In the genomic region with DNA sequence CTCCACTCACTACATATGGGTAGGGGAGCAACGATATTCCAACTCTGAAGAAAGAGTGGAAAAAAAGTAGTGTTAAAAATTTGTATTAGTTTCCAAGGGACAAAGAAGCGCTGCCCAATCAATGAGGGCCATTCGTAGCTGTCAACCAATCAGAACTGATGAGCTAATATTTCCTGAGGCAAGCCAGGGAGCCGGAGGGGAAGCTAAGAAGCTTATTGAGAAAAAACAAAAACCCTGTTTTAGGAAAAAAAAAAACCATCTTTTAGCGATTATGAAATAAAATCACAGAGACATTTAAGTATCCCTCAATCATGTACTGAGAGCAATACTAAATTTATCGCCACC, we compare ENCODE assay signal across 8 cellular contexts. TPM values are rescaled to one million over a fixed set of nuclear protein-coding genes. Genes with fewer than 3 reads are reported as not detected.
A peak's percentile ranks its signal among the peaks of the same experiment; 100 is the strongest.
DNase-seq lines count a peak whose midpoint lies in the region; ATAC-seq and TF ChIP-seq lines count a peak whose summit lies in the region.

No MANE protein-coding gene starts in this region.

- H3K27ac Mint-ChIP-seq in stimulated activated effector memory CD8-positive, alpha-beta T cell treated with anti-CD3 and anti-CD28 coated beads, Interleukin-12 subunit alpha, Interleukin-12 subunit beta, amount 100 ng/mL, for 72 hours: peak overlapping the region; percentile 100

- peak; percentile 52 for DNase-seq in stimulated activated CD4-positive, alpha-beta T cell treated with anti-CD3 and anti-CD28 coated beads, Interleukin-1b, Interleukin-23, amount 100 ng/mL, for 48 hours
- no peak for DNase-seq in stimulated activated CD4-positive, alpha-beta T cell treated with anti-CD3 and anti-CD28 coated beads, Interleukin-4, amount 100 ng/mL, for 4 hours
- peak; percentile 79 for DNase-seq in NCI-H1436 (lab: John Stamatoyannopoulos, UW)
- DNase-seq in colonic mucosa: peak; percentile 70
- peak; percentile 75 for DNase-seq in kidney glomerular epithelial cell (lab: John Stamatoyannopoulos, UW)
- DNase-seq in stimulated activated effector memory CD8-positive, alpha-beta T cell treated with anti-CD3 and anti-CD28 coated beads, Interleukin-12 subunit alpha, Interleukin-12 subunit beta, amount 100 ng/mL, for 72 hours (ENCODE audit: low spot score in 2 of 2): no peak

- no peaks in the 10 kb centered on the region for H3K4me1 ChIP-seq in colonic mucosa

- H3K9me3 Mint-ChIP-seq in stimulated activated effector memory CD8-positive, alpha-beta T cell treated with anti-CD3 and anti-CD28 coated beads, Interleukin-12 subunit alpha, Interleukin-12 subunit beta, amount 100 ng/mL, for 72 hours: no peaks in the 10 kb centered on the region

- peak overlapping the region; percentile 96 for H3K4me3 Mint-ChIP-seq in stimulated activated effector memory CD8-positive, alpha-beta T cell treated with anti-CD3 and anti-CD28 coated beads, Interleukin-12 subunit alpha, Interleukin-12 subunit beta, amount 100 ng/mL, for 72 hours

- peaks cover 48% of the 10 kb centered on the region for H3F3A ChIP-seq in SU-DHL-6 (ENCODE audit: insufficient read depth)

- H3K27me3 ChIP-seq in SU-DHL-6 (ENCODE audit: low read length) (no peaks in the 10 kb centered on the region), colonic mucosa (no peaks in the 10 kb centered on the region)

- H3K4me3 ChIP-seq in SU-DHL-6 (ENCODE audit: insufficient read depth, low read length, poor library complexity, severe bottlenecking) (peak overlapping the region; percentile 57), colonic mucosa (peak overlapping the region; percentile 53)

- intact Hi-C loops in colonic mucosa (cut with DNase I): no loop called here

- H3K36me3 Mint-ChIP-seq in stimulated activated effector memory CD8-positive, alpha-beta T cell treated with anti-CD3 and anti-CD28 coated beads, Interleukin-12 subunit alpha, Interleukin-12 subunit beta, amount 100 ng/mL, for 72 hours: peaks cover 42% of the 10 kb centered on the region

- H3K36me3 ChIP-seq in SU-DHL-6 (ENCODE audit: low read length) (no peaks in the 10 kb centered on the region), colonic mucosa (no peaks in the 10 kb centered on the region)

- no peak for ATAC-seq in stimulated activated effector memory CD8-positive, alpha-beta T cell treated with anti-CD3 and anti-CD28 coated beads, Interleukin-12 subunit alpha, Interleukin-12 subunit beta, amount 100 ng/mL, for 72 hours
- no peak for ATAC-seq in GM21737 (IDR thresholded peaks at IDR 0.05; ENCODE audit: unreplicated experiment)

- H2AFZ ChIP-seq in SU-DHL-6 (ENCODE audit: low read depth, low read length, severe bottlenecking): peak overlapping the region; percentile 10

- peaks cover 41% of the 10 kb centered on the region for H3K4me1 Mint-ChIP-seq in stimulated activated effector memory CD8-positive, alpha-beta T cell treated with anti-CD3 and anti-CD28 coated beads, Interleukin-12 subunit alpha, Interleukin-12 subunit beta, amount 100 ng/mL, for 72 hours

- H3K27ac ChIP-seq in SU-DHL-6 (ENCODE audit: low read depth, low read length) (peak overlapping the region; percentile 94), colonic mucosa (peak overlapping the region; percentile 99)

- H3K9me2 ChIP-seq in SU-DHL-6 (replicated peaks; ENCODE audit: insufficient read depth, low read length): no peaks in the 10 kb centered on the region

- H3K79me2 ChIP-seq in SU-DHL-6 (ENCODE audit: insufficient read depth, low read length): no peaks in the 10 kb centered on the region

- peaks cover 6% of the 10 kb centered on the region; the same call in 1 of the 2 replicates for H3K9me3 ChIP-seq in SU-DHL-6 (ENCODE audit: insufficient read depth, low read length)
- H3K9me3 ChIP-seq in colonic mucosa: no peaks in the 10 kb centered on the region

- peak overlapping the region; percentile 73 for H3K9ac ChIP-seq in SU-DHL-6 (ENCODE audit: low read length)
- H3K9ac ChIP-seq in colonic mucosa (ENCODE audit: low read depth in 2 of 2, low read length in 2 of 2): peak overlapping the region in 1 of 2 donors; percentile 91

- H3K4me2 ChIP-seq in SU-DHL-6 (ENCODE audit: low read depth, low read length, poor library complexity, severe bottlenecking): peak overlapping the region; percentile 86

- no peaks in the 10 kb centered on the region for H4K20me1 ChIP-seq in SU-DHL-6 (ENCODE audit: low read depth, low read length)

- TF ChIP-seq CTCF in SU-DHL-6 (IDR thresholded peaks at IDR 0.05; ENCODE audit: insufficient read depth, low read length, poor library complexity, severe bottlenecking) (no peak), colonic mucosa (IDR thresholded peaks at IDR 0.05) (no peak)

RNA-seq across cellular contexts. Expression of a gene that starts 59.5 kb away (rescaled TPM):
- 10 to 100 TPM in 1 of 2 donors, 1 to 10 TPM in 1; 9.7 to 13.4 TPM for total RNA-seq in colonic mucosa

Comparison
In these comparisons a context has a peak if more than half of its experiments do, and no peak if none do; other contexts are left out.
1. DNase-seq: peak in stimulated activated CD4-positive, alpha-beta T cell treated with anti-CD3 and anti-CD28 coated beads, Interleukin-1b, Interleukin-23, amount 100 ng/mL, for 48 hours (single experiment), NCI-H1436 (single experiment), colonic mucosa (single experiment) and kidney glomerular epithelial cell (single experiment); none in stimulated activated CD4-positive, alpha-beta T cell treated with anti-CD3 and anti-CD28 coated beads, Interleukin-4, amount 100 ng/mL, for 4 hours (0 of 2) and stimulated activated effector memory CD8-positive, alpha-beta T cell treated with anti-CD3 and anti-CD28 coated beads, Interleukin-12 subunit alpha, Interleukin-12 subunit beta, amount 100 ng/mL, for 72 hours (0 of 2).